ENCODE assay signal across 18 cellular contexts in the genomic region with DNA sequence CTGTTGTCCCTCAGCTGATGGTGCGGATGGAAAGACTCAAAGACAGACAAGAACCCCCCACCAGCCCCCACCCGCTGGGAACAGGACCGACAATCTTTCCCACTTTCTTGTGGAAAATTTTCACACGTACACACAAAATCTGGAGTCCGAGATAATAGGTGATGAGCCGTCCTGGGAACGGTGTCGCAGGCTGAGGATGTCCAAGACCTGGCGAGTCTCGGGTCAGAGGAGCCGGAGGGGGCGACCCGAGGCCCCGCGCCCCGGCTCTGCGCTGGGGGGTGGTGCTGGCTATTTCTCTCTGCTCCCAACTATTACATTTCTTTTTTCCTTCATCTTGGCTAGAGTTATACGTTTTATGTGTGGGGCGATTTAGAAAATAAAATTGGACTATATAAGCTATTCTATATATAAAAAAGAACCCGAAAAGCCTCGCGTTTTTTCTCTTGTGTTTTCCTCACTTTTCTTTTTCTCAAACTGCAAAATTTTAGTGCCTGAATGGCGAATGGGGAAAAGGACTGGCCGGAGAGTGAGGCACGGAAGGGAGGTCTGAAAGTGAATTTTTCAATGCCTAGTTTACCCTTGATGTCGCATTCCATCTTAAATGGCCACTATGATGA.
"Had no signal": no experiment of that assay in that cellular context is flagged by ENCODE, and none has a peak within 500 bp of the region (broad histone marks: within the 10 kb centered on the region; RNA-seq: fewer than 3 reads in every experiment).

No MANE protein-coding gene starts in this region.

- DNase-seq: activated CD4-positive, alpha-beta memory T cell treated with anti-CD3 and anti-CD28 coated beads, Interleukin-2, amount 10 ng/mL, durations not matched to agents 7 days and 5 days; activated CD4-positive, alpha-beta T cell treated with anti-CD3 and anti-CD28 coated beads for 1 hour; activated gamma-delta T cell treated with Interleukin-2 at 50 U/mL for 16 hours; activated naive CD8-positive, alpha-beta T cell treated with anti-CD3 and anti-CD28 coated beads for 36 hours; activated T-cell treated with anti-CD3 and anti-CD28 coated beads, Interleukin-2, amount 50 U/mL, for 48 hours; effector CD8-positive, alpha-beta T cell; hippocampal formation; left cardiac atrium; lower lobe of right lung; naive thymus-derived CD4-positive, alpha-beta T cell; right cardiac atrium; stimulated activated CD4-positive, alpha-beta T cell treated with anti-CD3 and anti-CD28 coated beads, Interleukin-1b, Interleukin-23, amount 100 ng/mL, for 48 hours; stimulated activated naive CD4-positive, alpha-beta T cell; T-helper 2 cell had no signal

- H3K4me3 ChIP-seq: coronary artery, lower lobe of right lung, smooth muscle cell, suprapubic skin, upper lobe of left lung had no signal

- ATAC-seq: left cardiac atrium; lower lobe of right lung; naive thymus-derived CD4-positive, alpha-beta T cell; right cardiac atrium had no signal

- H3K9me3 Mint-ChIP-seq: activated CD4-positive, alpha-beta memory T cell treated with anti-CD3 and anti-CD28 coated beads, Interleukin-2, amount 10 ng/mL, durations not matched to agents 7 days and 5 days had no signal

- H3K27ac Mint-ChIP-seq: activated CD4-positive, alpha-beta memory T cell treated with anti-CD3 and anti-CD28 coated beads, Interleukin-2, amount 10 ng/mL, durations not matched to agents 7 days and 5 days; activated naive CD8-positive, alpha-beta T cell treated with anti-CD3 and anti-CD28 coated beads for 36 hours had no signal

- H3K9me3 ChIP-seq: lower lobe of right lung, suprapubic skin, upper lobe of left lung had no signal

- H3K4me3 Mint-ChIP-seq: activated CD4-positive, alpha-beta memory T cell treated with anti-CD3 and anti-CD28 coated beads, Interleukin-2, amount 10 ng/mL, durations not matched to agents 7 days and 5 days; activated naive CD8-positive, alpha-beta T cell treated with anti-CD3 and anti-CD28 coated beads for 36 hours; naive thymus-derived CD4-positive, alpha-beta T cell had no signal

- H3K36me3 ChIP-seq: lower lobe of right lung, suprapubic skin, upper lobe of left lung had no signal

- H3K27ac ChIP-seq: coronary artery, lower lobe of right lung, suprapubic skin, upper lobe of left lung had no signal

- H3K4me2 ChIP-seq: smooth muscle cell had no signal
